Comparison of ENCODE assay signal across 10 cellular contexts in genomic region chr13:22757530-22758120, GRCh38.
DNase-seq lines count a peak whose midpoint lies in the region; ATAC-seq and TF ChIP-seq lines count a peak whose summit lies in the region.
"Had no signal": no experiment of that assay in that cellular context is flagged by ENCODE, and none has a peak within 500 bp of the region (broad histone marks: within the 10 kb centered on the region; RNA-seq: fewer than 3 reads in every experiment).

No MANE protein-coding gene starts in this region.

- H3K4me1 ChIP-seq in Panc1 (ENCODE audit: control insufficient read depth, insufficient read depth, low read length): no peaks in the 10 kb centered on the region
- no peaks in the 10 kb centered on the region for H3K4me1 ChIP-seq in gastroesophageal sphincter
- H3K4me1 ChIP-seq: parathyroid adenoma had no signal

- POLR2A ChIA-PET in Panc1 (lab: Charles Lee): no interaction called here

- H3K9me3 ChIP-seq in Panc1 (ENCODE audit: control insufficient read depth, insufficient read depth, low read depth, low read length) (no peaks in the 10 kb centered on the region), gastroesophageal sphincter (no peaks in the 10 kb centered on the region)

- H3K4me3 ChIP-seq in GM12864 (ENCODE audit: low read depth, low read length) (no peak overlapping the region), Panc1 (ENCODE audit: low read depth in 2 of 2, low read length in 2 of 2) (no peak overlapping the region), gastroesophageal sphincter (no peak overlapping the region)

- BruUV-seq in Panc1 (replicated peaks; lab: Mats Ljungman, UMichigan): no TSS peak

- intact Hi-C loops in Panc1 (cut with micrococcal nuclease; ENCODE audit: unreplicated experiment): loop anchor here (1.0 kb wide), 1 partner anchor 1132 kb away; no protein-coding TSS in a partner anchor

- no peak for TF ChIP-seq EP300 in gastroesophageal sphincter (IDR thresholded peaks at IDR 0.05)

- TF ChIP-seq CTCF in 22Rv1 (IDR thresholded peaks at IDR 0.05): peak; percentile 61
- TF ChIP-seq CTCF in GM12864 (IDR thresholded peaks at IDR 0.05; ENCODE audit: low read depth, low read length, missing control alignments): peak; percentile 7
- TF ChIP-seq CTCF in Panc1 (IDR thresholded peaks at IDR 0.05): peak; percentile 22; the same call in 1 of the 2 replicates
- peak in 2 of 4 experiments; percentile 29 to 45 for TF ChIP-seq CTCF in gastroesophageal sphincter (IDR thresholded peaks at IDR 0.05)

- no peak overlapping the region for H3K27ac ChIP-seq in 22Rv1
- H3K27ac ChIP-seq in Panc1 (ENCODE audit: low read length): no peak overlapping the region
- no peak overlapping the region for H3K27ac ChIP-seq in gastroesophageal sphincter
- H3K27ac ChIP-seq: parathyroid adenoma had no signal

- ATAC-seq in Panc1 (no peak), gastroesophageal sphincter (no peak), GM18870 (IDR thresholded peaks at IDR 0.05; ENCODE audit: unreplicated experiment) (no peak), HG03139 (IDR thresholded peaks at IDR 0.05; ENCODE audit: unreplicated experiment) (no peak), HG02973 (IDR thresholded peaks at IDR 0.05; ENCODE audit: unreplicated experiment) (no peak)
- ATAC-seq: stimulated activated naive B cell treated with anti-CD40 and anti-IgM and Interleukin-4, amounts not matched to agents 10 μg/mL and 1 μg/mL and 100 μg/mL, for 72 hours had no signal

- in situ Hi-C loops in Panc1 (cut with HindIII; ENCODE audit: low pct_unique_long_range_greater_than_20kb, low sequenced_read_pairs): no loop called here

- DNase-seq in GM12864 (ENCODE audit: low read depth) (no peak), Panc1 (ENCODE audit: low read depth, low spot score) (no peak), glomerular visceral epithelial cell (ENCODE audit: extremely low spot score) (peak; percentile 32)
- DNase-seq: stimulated activated naive B cell treated with anti-CD40 and anti-IgM and Interleukin-4, amounts not matched to agents 10 μg/mL and 1 μg/mL and 100 μg/mL, for 72 hours had no signal

- no peaks in the 10 kb centered on the region for H3K36me3 ChIP-seq in Panc1 (ENCODE audit: control insufficient read depth, insufficient read depth, low read length)
- no peaks in the 10 kb centered on the region for H3K36me3 ChIP-seq in gastroesophageal sphincter

- CTCF ChIA-PET in Panc1 (lab: Charles Lee): interaction anchor here (0.6 kb wide), 1 partner anchor 1156 kb away, joined by 3 read pairs; no protein-coding TSS in a partner anchor

- WGBS in gastroesophageal sphincter (ENCODE audit: low coverage in 1 of 2), 2 donors: 24 to 44% methylated on average over 3 of the region's 3 CpGs

- H3K27me3 ChIP-seq in Panc1 (ENCODE audit: control insufficient read depth, insufficient read depth, low read length) (no peaks in the 10 kb centered on the region), gastroesophageal sphincter (no peaks in the 10 kb centered on the region)

- TF ChIP-seq POLR2A in gastroesophageal sphincter (IDR thresholded peaks at IDR 0.05): no peak
